24 cellular contexts compared by ENCODE assay signal in genomic region chr22:38450234-38450797, GRCh38. TPM values are rescaled to one million over a fixed set of nuclear protein-coding genes. Genes with fewer than 3 reads are reported as not detected.
A peak's percentile ranks its signal among the peaks of the same experiment; 100 is the strongest.
DNase-seq lines count a peak whose midpoint lies in the region; ATAC-seq, FAIRE-seq and TF ChIP-seq lines count a peak whose summit lies in the region.
"Had no signal": no experiment of that assay in that cellular context is flagged by ENCODE, and none has a peak within 500 bp of the region (broad histone marks: within the 10 kb centered on the region; RNA-seq: fewer than 3 reads in every experiment).

No MANE protein-coding gene starts in this region.

- CTCF ChIA-PET in HepG2 (lab: Yijun Ruan, JAX; ENCODE audit: low intra/inter-chr PET ratio, low total read pairs) = no interaction called here

- H3K79me2 ChIP-seq in HepG2 (ENCODE audit: insufficient read depth, low read length) = no peaks in the 10 kb centered on the region

- H3K36me3 ChIP-seq in HepG2 (replicated peaks in 1 of 2; ENCODE audit: control insufficient read depth in 1 of 2, insufficient read depth in 2 of 2, low read length in 2 of 2) = no peaks in the 10 kb centered on the region
- H3K36me3 ChIP-seq in right lobe of liver = no peaks in the 10 kb centered on the region
- H3K36me3 ChIP-seq in right atrium auricular region = no peaks in the 10 kb centered on the region
- no peaks in the 10 kb centered on the region for H3K36me3 ChIP-seq in esophagus muscularis mucosa

- in situ Hi-C loops in HepG2 (cut with HindIII; ENCODE audit: extremely low pct_ligation_motif_present, low pct_unique_long_range_greater_than_20kb) = no loop called here

- TF ChIP-seq EP300 in HepG2 (IDR thresholded peaks at IDR 0.05; ENCODE audit: low read depth in 2 of 2, low read length in 2 of 2) = no peak
- no peak for TF ChIP-seq EP300 in HepG2 (CRISPR knock-in tag; IDR thresholded peaks at IDR 0.05; ENCODE audit: borderline replicate concordance)
- TF ChIP-seq EP300 in esophagus muscularis mucosa (IDR thresholded peaks at IDR 0.05) = no peak

- POLR2A ChIA-PET in HepG2 (lab: Yijun Ruan, JAX) = interaction anchor here (1.1 kb wide), 1 partner anchor 13 kb away, joined by 3 read pairs; no protein-coding TSS in a partner anchor

- H3K4me1 ChIP-seq in HepG2 (ENCODE audit: insufficient read depth, low read length) (peaks cover 6% of the 10 kb centered on the region; the same call in 1 of the 2 replicates), right lobe of liver (peaks cover 0 to 5% (median 0%) of the 10 kb centered on the region in 4 donors), right atrium auricular region (peaks cover 4 to 50% of the 10 kb centered on the region in 2 donors), esophagus muscularis mucosa (peaks cover 13 to 22% (median 17%) of the 10 kb centered on the region in 4 donors)

- intact Hi-C loops in HepG2 (cut with micrococcal nuclease; ENCODE audit: unreplicated experiment) = no loop called here
- intact Hi-C loops in right lobe of liver (cut with DNase I) = no loop called here
- intact Hi-C loops in dorsolateral prefrontal cortex (cut with DNase I) = no loop called here
- intact Hi-C loops in esophagus muscularis mucosa (cut with DNase I) = no loop called here

- no peak overlapping the region for H3K27ac ChIP-seq in HepG2 (ENCODE audit: extremely low read length, insufficient read depth, low read length)
- no peak overlapping the region for H3K27ac ChIP-seq in right lobe of liver
- peak overlapping the region in 55 of 59 donors; percentile 8 to 93 (median 73) for H3K27ac ChIP-seq in dorsolateral prefrontal cortex
- peak overlapping the region; percentile 77 to 91 for H3K27ac ChIP-seq in right atrium auricular region
- H3K27ac ChIP-seq in esophagus muscularis mucosa (replicated peaks in 1 of 4) = no peak overlapping the region

- no peaks in the 10 kb centered on the region for H4K20me1 ChIP-seq in HepG2 (ENCODE audit: insufficient read depth, low read length)

- no peaks in the 10 kb centered on the region for H3K9me3 ChIP-seq in HepG2 (ENCODE audit: low read length)
- no peaks in the 10 kb centered on the region for H3K9me3 ChIP-seq in right lobe of liver
- H3K9me3 ChIP-seq in right atrium auricular region = no peaks in the 10 kb centered on the region
- no peaks in the 10 kb centered on the region for H3K9me3 ChIP-seq in esophagus muscularis mucosa

- FAIRE-seq in HepG2 (lab: Jason Lieb, UNC) = no peak
- FAIRE-seq: A204.1, GM19239, RCC 7860 had no signal

- H3K4me2 ChIP-seq in HepG2 (ENCODE audit: low read depth, low read length) = no peak overlapping the region

- no peak for ATAC-seq in HepG2
- no peak for ATAC-seq in right lobe of liver

- H3K27me3 ChIP-seq in HepG2 (ENCODE audit: control insufficient read depth in 1 of 2, insufficient read depth in 2 of 2, low read length in 2 of 2) = peaks cover 14 to 72% of the 10 kb centered on the region in 2 experiments
- no peaks in the 10 kb centered on the region for H3K27me3 ChIP-seq in right lobe of liver
- H3K27me3 ChIP-seq in dorsolateral prefrontal cortex = peaks cover 0 to 18% (median 0%) of the 10 kb centered on the region in 45 donors
- no peaks in the 10 kb centered on the region for H3K27me3 ChIP-seq in right atrium auricular region
- H3K27me3 ChIP-seq in esophagus muscularis mucosa = peaks cover 1 to 91% (median 23%) of the 10 kb centered on the region in 4 donors

- TF ChIP-seq POLR2A in HepG2 (IDR thresholded peaks at IDR 0.05; ENCODE audit: insufficient read depth in 1 of 2, low read depth in 2 of 2, low read length in 2 of 2) = no peak
- TF ChIP-seq POLR2A in right lobe of liver (IDR thresholded peaks at IDR 0.05) = no peak
- TF ChIP-seq POLR2A in esophagus muscularis mucosa (IDR thresholded peaks at IDR 0.05; ENCODE audit: low read depth) = no peak

- no TSS peak for BruUV-seq in HepG2 (replicated peaks; lab: Mats Ljungman, UMichigan)

- no peak for TF ChIP-seq RAD21 in HepG2 (CRISPR knock-in tag; IDR thresholded peaks at IDR 0.05)

- H2AFZ ChIP-seq in HepG2 (ENCODE audit: low read length) = no peak overlapping the region

- TF ChIP-seq CTCF in HepG2 (CRISPR knock-in tag; IDR thresholded peaks at IDR 0.05) = no peak
- TF ChIP-seq CTCF in right lobe of liver (IDR thresholded peaks at IDR 0.05) = no peak
- no peak for TF ChIP-seq CTCF in dorsolateral prefrontal cortex (IDR thresholded peaks at IDR 0.05 in 54 of 56, conservative IDR thresholded peaks at IDR 0.05 in 2 of 56; ENCODE audit: low read depth in 1 of 56, partially characterized antibody in 56 of 56)
- no peak for TF ChIP-seq CTCF in right atrium auricular region (IDR thresholded peaks at IDR 0.05)
- no peak for TF ChIP-seq CTCF in esophagus muscularis mucosa (IDR thresholded peaks at IDR 0.05)

- H3K4me3 ChIP-seq in HepG2 (replicated peaks in 1 of 3; ENCODE audit: insufficient read depth in 1 of 3, low read depth in 2 of 3, low read length in 3 of 3) = no peak overlapping the region
- no peak overlapping the region for H3K4me3 ChIP-seq in right lobe of liver
- peak overlapping the region in 30 of 59 donors; percentile 2 to 68 (median 30) for H3K4me3 ChIP-seq in dorsolateral prefrontal cortex
- H3K4me3 ChIP-seq in right atrium auricular region = no peak overlapping the region
- no peak overlapping the region for H3K4me3 ChIP-seq in esophagus muscularis mucosa

- 27% methylated on average over 5 of the region's 11 CpGs for WGBS in HepG2 (ENCODE audit: low lambda C conversion rate)
- 25% methylated on average over 3 of the region's 11 CpGs for WGBS in right lobe of liver (ENCODE audit: insufficient coverage, low coverage, low lambda C conversion rate, missing lambda C conversion rate)
- WGBS in esophagus muscularis mucosa = 68% methylated on average over 10 of the region's 11 CpGs

- H3K9ac ChIP-seq in HepG2 (ENCODE audit: insufficient read depth, low read depth, low read length) = no peak overlapping the region

- DNase-seq in HepG2 (ENCODE audit: low spot score) (no peak), right lobe of liver (no peak), dorsolateral prefrontal cortex (no peak), right atrium auricular region (ENCODE audit: low spot score) (no peak), activated gamma-delta T cell treated with Interleukin-2 at 50 U/mL for 16 hours (no peak), esophagus muscularis mucosa (ENCODE audit: extremely low spot score) (no peak), SW 1271 (lab: John Stamatoyannopoulos, UW) (no peak), globus pallidus (ENCODE audit: low spot score) (no peak)
- DNase-seq: CD4-positive, alpha-beta T cell; GF-D8; GOT3; KG1; MV-4-11; NCI-H1417; NCI-H187; NCI-H2107; NCI-H510A treated with DMSO at 0.1 percent for 48 hours; NCI-H774; SHP77 treated with DMSO at 0.1 percent for 48 hours had no signal

RNA-seq across cellular contexts. Expression of gene KCNJ4, which starts 4.7 kb away (rescaled TPM):
- not detected in 2 replicates for total RNA-seq in HepG2 (2016; rRNA removed; fragmentation: Illumina TruSeq; extraction: Trizol)
- not detected in 2 replicates for total RNA-seq in HepG2 (2016; cell fraction: cytosol; rRNA removed; fragmentation: Illumina TruSeq; extraction: Trizol; ENCODE audit: low read depth)
- not detected in 2 replicates for total RNA-seq in HepG2 (2016; cell fraction: insoluble cytoplasmic fraction; rRNA removed; fragmentation: Illumina TruSeq; extraction: Trizol)
- total RNA-seq in HepG2 (2016; cell fraction: membrane; rRNA removed; fragmentation: Illumina TruSeq; extraction: Trizol) = not detected in 2 replicates
- not detected in 2 replicates for total RNA-seq in HepG2 (2016; cell fraction: nucleus; rRNA removed; fragmentation: Illumina TruSeq; extraction: Trizol)
- not detected in 2 replicates for polyA plus RNA-seq in HepG2 (2011; rRNA removed)
- polyA plus RNA-seq in HepG2 (2011; cell fraction: cytosol; rRNA removed) = 0.03 TPM in 1 of 2 replicates, not detected in the other
- polyA plus RNA-seq in HepG2 (2011; cell fraction: nucleus; rRNA removed) = not detected in 2 replicates
- not detected in 2 replicates for polyA plus RNA-seq in HepG2 (2012)
- polyA plus RNA-seq in HepG2 (2016; cell fraction: cytosol; fragmentation: Illumina TruSeq; extraction: Trizol; ENCODE audit: low read depth) = not detected in 2 replicates
- not detected in 2 replicates for polyA plus RNA-seq in HepG2 (2016; cell fraction: insoluble cytoplasmic fraction; fragmentation: Illumina TruSeq; extraction: Trizol; ENCODE audit: low read depth)
- polyA plus RNA-seq in HepG2 (2016; cell fraction: membrane; fragmentation: Illumina TruSeq; extraction: Trizol; ENCODE audit: low read depth) = not detected in 2 replicates
- not detected in 2 replicates for polyA plus RNA-seq in HepG2 (2016; cell fraction: nucleus; fragmentation: Illumina TruSeq; extraction: Trizol; ENCODE audit: insufficient read depth, low read depth)
- not detected in 2 replicates for polyA minus RNA-seq in HepG2 (2011; rRNA and poly(A)+ RNA removed; ENCODE audit: low replicate concordance)
- polyA minus RNA-seq in HepG2 (2011; cell fraction: cytosol; rRNA and poly(A)+ RNA removed) = not detected in 2 replicates
- not detected in 2 replicates for polyA minus RNA-seq in HepG2 (2011; cell fraction: nucleus; rRNA and poly(A)+ RNA removed)
- not detected for total RNA-seq in right lobe of liver
- total RNA-seq in dorsolateral prefrontal cortex = 100 to 1,000 TPM in 35 of 120 experiments, 10 to 100 TPM in 85; 21.0 to 129 (median 87.1) TPM
- total RNA-seq in right atrium auricular region = 10 to 100 TPM in 1 of 2 donors, 1 to 10 TPM in 1; 7.0 to 36.7 TPM
- total RNA-seq in esophagus muscularis mucosa = not detected
- total RNA-seq: CD4-positive, alpha-beta T cell; OCI-LY7 had no signal
- polyA plus RNA-seq: BJ had no signal

RNA-seq across cellular contexts. Expression of gene KDELR3, which starts 17.6 kb away (rescaled TPM):
- total RNA-seq in HepG2 (2016; rRNA removed; fragmentation: Illumina TruSeq; extraction: Trizol) = 18.9 and 24.2 TPM in 2 replicates
- total RNA-seq in HepG2 (2016; cell fraction: cytosol; rRNA removed; fragmentation: Illumina TruSeq; extraction: Trizol; ENCODE audit: low read depth) = 15.4 and 17.8 TPM in 2 replicates
- 18.4 and 24.9 TPM in 2 replicates for total RNA-seq in HepG2 (2016; cell fraction: insoluble cytoplasmic fraction; rRNA removed; fragmentation: Illumina TruSeq; extraction: Trizol)
- 25.0 and 25.7 TPM in 2 replicates for total RNA-seq in HepG2 (2016; cell fraction: membrane; rRNA removed; fragmentation: Illumina TruSeq; extraction: Trizol)
- 24.1 and 25.4 TPM in 2 replicates for total RNA-seq in HepG2 (2016; cell fraction: nucleus; rRNA removed; fragmentation: Illumina TruSeq; extraction: Trizol)
- 44.4 and 65.7 TPM in 2 replicates for polyA plus RNA-seq in HepG2 (2011; rRNA removed)
- polyA plus RNA-seq in HepG2 (2011; cell fraction: cytosol; rRNA removed) = 51.3 and 51.5 TPM in 2 replicates
- 13.4 and 13.6 TPM in 2 replicates for polyA plus RNA-seq in HepG2 (2011; cell fraction: nucleus; rRNA removed)
- polyA plus RNA-seq in HepG2 (2012) = 25.3 and 25.4 TPM in 2 replicates
- 22.6 and 32.8 TPM in 2 replicates for polyA plus RNA-seq in HepG2 (2016; cell fraction: cytosol; fragmentation: Illumina TruSeq; extraction: Trizol; ENCODE audit: low read depth)
- 25.8 and 26.8 TPM in 2 replicates for polyA plus RNA-seq in HepG2 (2016; cell fraction: insoluble cytoplasmic fraction; fragmentation: Illumina TruSeq; extraction: Trizol; ENCODE audit: low read depth)
- polyA plus RNA-seq in HepG2 (2016; cell fraction: membrane; fragmentation: Illumina TruSeq; extraction: Trizol; ENCODE audit: low read depth) = 31.8 and 34.1 TPM in 2 replicates
- polyA plus RNA-seq in HepG2 (2016; cell fraction: nucleus; fragmentation: Illumina TruSeq; extraction: Trizol; ENCODE audit: insufficient read depth, low read depth) = 38.2 and 40.9 TPM in 2 replicates
- 11.9 and 47.4 TPM in 2 replicates for polyA minus RNA-seq in HepG2 (2011; rRNA and poly(A)+ RNA removed; ENCODE audit: low replicate concordance)
- polyA minus RNA-seq in HepG2 (2011; cell fraction: cytosol; rRNA and poly(A)+ RNA removed) = 22.6 and 22.7 TPM in 2 replicates
- polyA minus RNA-seq in HepG2 (2011; cell fraction: nucleus; rRNA and poly(A)+ RNA removed) = 6.4 and 12.8 TPM in 2 replicates
- total RNA-seq in right lobe of liver = 10 to 100 TPM in 3 of 6 experiments, 1 to 10 TPM in 3; 2.4 to 53.8 (median 12.8) TPM
- total RNA-seq in dorsolateral prefrontal cortex = 1 to 10 TPM in 88 of 120 experiments, under 1 TPM in 30, not detected in 2; 0.35 to 4.3 (median 1.4) TPM
- 1 to 10 TPM; 8.0 to 9.2 TPM for total RNA-seq in right atrium auricular region
- total RNA-seq in esophagus muscularis mucosa = 10 to 100 TPM in 1 of 4 donors, 1 to 10 TPM in 3; 3.5 to 12.9 (median 7.0) TPM
- total RNA-seq: CD4-positive, alpha-beta T cell; OCI-LY7 had no signal

RNA-seq across cellular contexts. Expression of gene DDX17, which starts 55.8 kb away (rescaled TPM):
- total RNA-seq in HepG2 (2016; rRNA removed; fragmentation: Illumina TruSeq; extraction: Trizol) (238 and 251 TPM in 2 replicates), right lobe of liver (100 to 1,000 TPM; 128 to 205 (median 184) TPM), dorsolateral prefrontal cortex (100 to 1,000 TPM; 359 to 670 (median 471) TPM), right atrium auricular region (100 to 1,000 TPM; 161 to 178 TPM), esophagus muscularis mucosa (1,000 to 10,000 TPM in 1 of 4 donors, 100 to 1,000 TPM in 3; 327 to 1,333 (median 592) TPM)
- total RNA-seq in HepG2 (2016; cell fraction: cytosol; rRNA removed; fragmentation: Illumina TruSeq; extraction: Trizol; ENCODE audit: low read depth) = 42.5 and 43.8 TPM in 2 replicates
- 229 and 234 TPM in 2 replicates for total RNA-seq in HepG2 (2016; cell fraction: insoluble cytoplasmic fraction; rRNA removed; fragmentation: Illumina TruSeq; extraction: Trizol)
- total RNA-seq in HepG2 (2016; cell fraction: membrane; rRNA removed; fragmentation: Illumina TruSeq; extraction: Trizol) = 50.6 and 57.8 TPM in 2 replicates
- 224 and 247 TPM in 2 replicates for total RNA-seq in HepG2 (2016; cell fraction: nucleus; rRNA removed; fragmentation: Illumina TruSeq; extraction: Trizol)
- 344 and 362 TPM in 2 replicates for polyA plus RNA-seq in HepG2 (2011; rRNA removed)
- 156 and 197 TPM in 2 replicates for polyA plus RNA-seq in HepG2 (2011; cell fraction: cytosol; rRNA removed)
- polyA plus RNA-seq in HepG2 (2011; cell fraction: nucleus; rRNA removed) = 920 and 1,014 TPM in 2 replicates
- polyA plus RNA-seq in HepG2 (2012) = 102 and 112 TPM in 2 replicates
- 3.1 and 3.6 TPM in 2 replicates for polyA plus RNA-seq in HepG2 (2016; cell fraction: cytosol; fragmentation: Illumina TruSeq; extraction: Trizol; ENCODE audit: low read depth)
- polyA plus RNA-seq in HepG2 (2016; cell fraction: insoluble cytoplasmic fraction; fragmentation: Illumina TruSeq; extraction: Trizol; ENCODE audit: low read depth) = 120 and 135 TPM in 2 replicates
- 11.9 and 15.1 TPM in 2 replicates for polyA plus RNA-seq in HepG2 (2016; cell fraction: membrane; fragmentation: Illumina TruSeq; extraction: Trizol; ENCODE audit: low read depth)
- polyA plus RNA-seq in HepG2 (2016; cell fraction: nucleus; fragmentation: Illumina TruSeq; extraction: Trizol; ENCODE audit: insufficient read depth, low read depth) = 326 and 352 TPM in 2 replicates
- 454 and 540 TPM in 2 replicates for polyA minus RNA-seq in HepG2 (2011; rRNA and poly(A)+ RNA removed; ENCODE audit: low replicate concordance)
- polyA minus RNA-seq in HepG2 (2011; cell fraction: cytosol; rRNA and poly(A)+ RNA removed) = 210 and 220 TPM in 2 replicates
- 473 and 556 TPM in 2 replicates for polyA minus RNA-seq in HepG2 (2011; cell fraction: nucleus; rRNA and poly(A)+ RNA removed)

Comparison
In these comparisons a context has a peak if more than half of its experiments do, and no peak if none do; other contexts are left out.
1. H3K27ac ChIP-seq: peak in dorsolateral prefrontal cortex (55 of 59) and right atrium auricular region (2 of 2); none in HepG2 (single experiment), right lobe of liver (0 of 3) and esophagus muscularis mucosa (0 of 4).
2. H3K4me3 ChIP-seq: peak in dorsolateral prefrontal cortex (30 of 59); none in HepG2 (0 of 3), right lobe of liver (0 of 3), right atrium auricular region (0 of 2) and esophagus muscularis mucosa (0 of 4).
3. RNA of gene KCNJ4, which starts 4.7 kb away (total RNA-seq): 21.0 to 129 TPM in dorsolateral prefrontal cortex and 7.0 to 36.7 TPM in right atrium auricular region; not detected in HepG2, not detected in right lobe of liver and not detected in esophagus muscularis mucosa; every median in the first group is over 4 times any median in the second.